In the genomic region with DNA sequence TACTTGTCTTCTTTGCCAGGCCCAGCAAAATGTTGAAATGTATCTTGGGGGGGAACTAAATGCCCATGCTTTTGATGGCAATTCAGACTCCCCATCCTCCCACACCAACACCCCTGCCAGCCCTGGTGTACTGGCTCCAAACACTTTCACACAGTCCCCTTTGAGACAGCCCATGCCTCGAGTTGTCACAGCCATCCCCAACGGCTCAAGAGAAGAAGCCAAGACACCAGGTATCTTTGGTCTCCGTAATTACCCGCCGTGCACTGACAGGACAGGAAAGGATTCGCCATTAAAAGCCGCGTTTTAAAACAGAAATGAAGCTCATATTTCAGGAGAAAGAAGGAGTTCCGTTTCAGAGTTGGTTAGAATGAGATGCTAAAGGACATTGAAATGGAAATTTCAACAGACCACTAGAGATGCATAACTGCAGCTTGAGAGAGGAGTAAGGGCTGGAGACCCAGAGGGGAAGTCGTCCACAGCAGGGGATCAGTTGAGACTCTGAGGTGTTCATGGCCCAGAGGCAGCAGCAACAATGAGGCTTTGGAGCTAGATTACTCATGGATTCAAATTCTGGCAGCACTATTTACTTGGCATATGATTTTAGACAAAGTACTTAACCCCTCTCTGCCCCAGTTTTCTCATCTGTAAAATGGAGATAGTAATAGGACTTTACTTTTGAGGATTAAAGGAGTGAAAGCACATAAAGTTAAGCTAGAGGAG, we compare ENCODE assay signal across 1 cellular context.
TF ChIP-seq lines count a peak whose summit lies in the region.

No MANE protein-coding gene starts in this region.

TF ChIP-seq in K562, 482 proteins besides CTCF, POLR2A, EP300 and RAD21:
- TF ChIP-seq RBM25 (IDR thresholded peaks at IDR 0.05; ENCODE audit: low read depth, low read length, severe bottlenecking) = peak; percentile 29
- TF ChIP-seq, protein P1, sequence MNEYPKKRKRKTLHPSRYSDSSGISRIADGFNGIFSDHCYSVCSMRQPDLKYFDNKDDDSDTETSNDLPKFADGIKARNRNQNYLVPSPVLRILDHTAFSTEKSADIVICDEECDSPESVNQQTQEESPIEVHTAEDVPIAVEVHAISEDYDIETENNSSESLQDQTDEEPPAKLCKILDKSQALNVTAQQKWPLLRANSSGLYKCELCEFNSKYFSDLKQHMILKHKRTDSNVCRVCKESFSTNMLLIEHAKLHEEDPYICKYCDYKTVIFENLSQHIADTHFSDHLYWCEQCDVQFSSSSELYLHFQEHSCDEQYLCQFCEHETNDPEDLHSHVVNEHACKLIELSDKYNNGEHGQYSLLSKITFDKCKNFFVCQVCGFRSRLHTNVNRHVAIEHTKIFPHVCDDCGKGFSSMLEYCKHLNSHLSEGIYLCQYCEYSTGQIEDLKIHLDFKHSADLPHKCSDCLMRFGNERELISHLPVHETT (CRISPR knock-in tag; conservative IDR thresholded peaks at IDR 0.05 in 1 of 2, IDR thresholded peaks at IDR 0.05 in 1 of 2) = no peak
